In the genomic region with DNA sequence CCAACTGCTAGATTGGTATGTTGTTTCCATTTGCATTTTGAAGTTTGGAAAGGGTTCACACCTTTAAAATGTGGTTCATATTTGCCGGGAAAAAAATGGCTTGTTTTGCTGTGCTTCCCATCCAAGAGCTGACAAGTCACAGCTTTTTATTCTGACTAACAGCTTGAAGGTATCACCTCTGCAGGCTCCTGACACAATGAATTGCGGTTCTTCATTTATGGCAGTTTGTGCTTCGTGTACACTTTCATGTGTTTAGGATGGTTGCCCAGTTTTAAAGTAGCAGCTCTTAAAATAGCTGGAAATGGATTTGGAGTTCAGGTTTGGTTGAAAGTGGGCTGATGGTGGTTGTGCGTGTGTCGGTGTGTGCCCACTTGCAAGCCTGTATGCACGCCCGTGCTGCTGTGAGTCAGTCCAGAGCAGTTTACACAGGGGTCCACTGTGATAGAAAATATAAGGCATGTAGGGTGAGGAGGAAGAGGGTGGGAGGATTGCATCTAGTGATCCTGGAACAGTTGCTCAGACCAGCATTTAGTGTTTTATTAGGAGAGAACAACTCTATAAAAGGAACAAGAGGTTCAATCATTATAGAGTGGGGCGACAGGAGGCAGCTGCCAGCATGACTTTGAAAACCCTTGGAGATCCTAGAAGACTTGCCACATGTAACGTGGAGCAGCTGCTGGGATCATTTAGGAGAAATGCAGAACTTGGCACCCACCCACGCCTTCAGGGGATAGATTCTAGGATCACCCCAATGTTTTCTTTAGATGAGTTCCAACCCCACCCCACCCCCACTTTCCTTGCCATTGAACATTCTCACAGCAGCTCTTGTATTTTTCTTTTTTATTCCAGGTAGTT, we compare ENCODE assay signal across 1 cellular context.
TF ChIP-seq lines count a peak whose summit lies in the region.

No MANE protein-coding gene starts in this region.

TF ChIP-seq in A549, 52 proteins besides CTCF, POLR2A, EP300 and RAD21 (continued from another document):
- TF ChIP-seq, protein P1, sequence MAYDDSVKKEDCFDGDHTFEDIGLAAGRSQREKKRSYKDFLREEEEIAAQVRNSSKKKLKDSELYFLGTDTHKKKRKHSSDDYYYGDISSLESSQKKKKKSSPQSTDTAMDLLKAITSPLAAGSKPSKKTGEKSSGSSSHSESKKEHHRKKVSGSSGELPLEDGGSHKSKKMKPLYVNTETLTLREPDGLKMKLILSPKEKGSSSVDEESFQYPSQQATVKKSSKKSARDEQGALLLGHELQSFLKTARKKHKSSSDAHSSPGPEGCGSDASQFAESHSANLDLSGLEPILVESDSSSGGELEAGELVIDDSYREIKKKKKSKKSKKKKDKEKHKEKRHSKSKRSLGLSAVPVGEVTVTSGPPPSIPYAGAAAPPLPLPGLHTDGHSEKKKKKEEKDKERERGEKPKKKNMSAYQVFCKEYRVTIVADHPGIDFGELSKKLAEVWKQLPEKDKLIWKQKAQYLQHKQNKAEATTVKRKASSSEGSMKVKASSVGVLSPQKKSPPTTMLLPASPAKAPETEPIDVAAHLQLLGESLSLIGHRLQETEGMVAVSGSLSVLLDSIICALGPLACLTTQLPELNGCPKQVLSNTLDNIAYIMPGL (CRISPR knock-in tag; IDR thresholded peaks at IDR 0.05; ENCODE audit: borderline replicate concordance) = no peak
- TF ChIP-seq, protein P2, sequence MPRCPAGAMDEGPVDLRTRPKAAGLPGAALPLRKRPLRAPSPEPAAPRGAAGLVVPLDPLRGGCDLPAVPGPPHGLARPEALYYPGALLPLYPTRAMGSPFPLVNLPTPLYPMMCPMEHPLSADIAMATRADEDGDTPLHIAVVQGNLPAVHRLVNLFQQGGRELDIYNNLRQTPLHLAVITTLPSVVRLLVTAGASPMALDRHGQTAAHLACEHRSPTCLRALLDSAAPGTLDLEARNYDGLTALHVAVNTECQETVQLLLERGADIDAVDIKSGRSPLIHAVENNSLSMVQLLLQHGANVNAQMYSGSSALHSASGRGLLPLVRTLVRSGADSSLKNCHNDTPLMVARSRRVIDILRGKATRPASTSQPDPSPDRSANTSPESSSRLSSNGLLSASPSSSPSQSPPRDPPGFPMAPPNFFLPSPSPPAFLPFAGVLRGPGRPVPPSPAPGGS (IDR thresholded peaks at IDR 0.05) = no peak
- no peak for TF ChIP-seq HDAC2 (IDR thresholded peaks at IDR 0.05)
- TF ChIP-seq MYC (IDR thresholded peaks at IDR 0.05; ENCODE audit: borderline replicate concordance, low read length) = no peak
